ENCODE assay signal across 8 cellular contexts in the genomic region with DNA sequence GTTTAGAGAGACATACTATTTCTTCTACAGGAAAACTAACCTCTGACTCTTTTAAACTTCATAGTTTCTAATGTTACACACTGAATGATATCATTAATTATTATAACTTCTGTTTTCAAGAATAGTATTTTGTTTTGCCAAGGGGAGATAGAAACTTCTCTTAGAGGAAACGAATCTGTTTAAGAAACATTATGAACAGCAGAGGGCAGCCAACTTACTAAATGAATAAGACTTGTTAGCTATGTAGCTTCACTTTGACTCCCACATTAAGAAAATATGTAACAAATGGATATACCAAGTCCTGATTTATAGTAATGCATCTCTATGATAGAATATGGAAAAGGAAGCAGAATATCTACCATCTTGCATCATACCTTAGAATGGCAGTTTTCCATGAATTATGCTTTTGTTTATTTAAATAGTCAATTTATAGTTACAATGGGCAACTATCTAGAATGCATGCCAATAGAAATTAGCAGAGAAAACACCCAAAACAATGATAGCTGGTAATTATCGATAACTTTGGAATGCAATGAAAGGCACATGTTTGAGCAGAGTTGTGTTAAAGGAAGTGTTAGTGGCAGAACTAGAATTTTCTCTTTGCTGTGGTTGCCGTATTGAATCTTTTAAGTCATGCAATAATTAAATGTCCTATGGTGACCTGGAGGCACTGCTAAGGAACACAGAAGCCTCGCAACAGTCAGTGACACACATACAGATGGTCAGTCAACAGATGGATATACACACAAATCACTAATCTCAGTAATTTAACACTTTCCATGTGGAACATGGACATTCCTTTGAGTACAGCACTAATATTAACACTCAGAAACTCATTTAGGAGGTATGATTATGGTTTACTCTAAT.
DNase-seq lines count a peak whose midpoint lies in the region; TF ChIP-seq lines count a peak whose summit lies in the region.

No MANE protein-coding gene starts in this region.

- H3K27me3 ChIP-seq in H9 (ENCODE audit: insufficient read depth, low read length) (no peaks in the 10 kb centered on the region; the same call in 1 of the 2 replicates), vagina (no peaks in the 10 kb centered on the region)

- no peak overlapping the region for H3K4me3 ChIP-seq in vagina

- H4K5ac ChIP-seq in H9 (ENCODE audit: insufficient read length, low read depth, low read length) = no peak overlapping the region

- H3K27ac Mint-ChIP-seq in H9 = peak overlapping the region in 1 of 3 experiments; percentile 89; a peak in 3 of 7 replicates

- H3K14ac ChIP-seq in H9 (ENCODE audit: insufficient read depth, low read length) = no peak overlapping the region

- no peak overlapping the region for H3K56ac ChIP-seq in H9 (ENCODE audit: insufficient read length, low read depth, low read length)

- H3K79me1 ChIP-seq in H9 (ENCODE audit: insufficient read depth, low read depth, low read length, poor library complexity, severe bottlenecking) = no peaks in the 10 kb centered on the region

- WGBS in H9 (ENCODE audit: extremely low coverage, insufficient read length, low lambda C conversion rate) = no CpG with 5 or more reads among the region's 4 CpGs

- no peak for TF ChIP-seq POLR2A in vagina (IDR thresholded peaks at IDR 0.05)

- no peak overlapping the region for H3K27ac ChIP-seq in H9 (ENCODE audit: insufficient read length, low read depth, low read length)
- no peak overlapping the region for H3K27ac ChIP-seq in vagina

- no peak overlapping the region for H3K18ac ChIP-seq in H9 (ENCODE audit: insufficient read length, low read depth, low read length)

- H3K4me2 ChIP-seq in H9 (ENCODE audit: insufficient read depth, insufficient read length, low read length) = no peak overlapping the region

- no peak overlapping the region for H2AK5ac ChIP-seq in H9 (ENCODE audit: insufficient read length, low read length)

- H2BK120ac ChIP-seq in H9 (ENCODE audit: low read depth, low read length, poor library complexity, severe bottlenecking) = no peak overlapping the region

- H3K36me3 ChIP-seq in vagina = no peaks in the 10 kb centered on the region

- peaks cover 2% of the 10 kb centered on the region; the same call in 1 of the 2 replicates for H3K4me1 ChIP-seq in H9 (ENCODE audit: insufficient read depth, low read length)
- no peaks in the 10 kb centered on the region for H3K4me1 ChIP-seq in vagina

- TF ChIP-seq CTCF in H9 (conservative IDR thresholded peaks at IDR 0.05) = peak; percentile 68
- peak in 1 of 3 experiments; percentile 49 for TF ChIP-seq CTCF in vagina (IDR thresholded peaks at IDR 0.05)

- H3K23ac ChIP-seq in H9 (ENCODE audit: insufficient read length, low read depth, low read length) = no peak overlapping the region

- H2BK12ac ChIP-seq in H9 (ENCODE audit: insufficient read length, low read depth, low read length) = no peak overlapping the region

- peak; percentile 14 for DNase-seq in CMK (ENCODE audit: low read depth)
- DNase-seq in H9 = no peak
- DNase-seq in NCI-H748 treated with DMSO at 0.1 percent for 48 hours (lab: John Stamatoyannopoulos, UW) = peak; percentile 11
- peak; percentile 51 for DNase-seq in cerebellum (ENCODE audit: low spot score)
- peak; percentile 37 for DNase-seq in middle frontal gyrus (ENCODE audit: extremely low spot score, low spot score)
- DNase-seq in vagina (ENCODE audit: extremely low spot score in 2 of 2) = no peak
- no peak for DNase-seq in stimulated activated CD8-positive, alpha-beta memory T cell treated with anti-CD3 and anti-CD28 coated beads, Interleukin-4, amount 100 ng/mL, for 48 hours
- no peak for DNase-seq in HK-2 (ENCODE audit: unreplicated experiment)

- no peaks in the 10 kb centered on the region for H3K9me3 ChIP-seq in H9 (ENCODE audit: control insufficient read depth, low read depth, low read length)
- no peaks in the 10 kb centered on the region for H3K9me3 ChIP-seq in vagina

- no peaks in the 10 kb centered on the region for H3K79me2 ChIP-seq in H9 (ENCODE audit: insufficient read depth, low read length)

- peaks cover 6% of the 10 kb centered on the region for H3K23me2 ChIP-seq in H9 (ENCODE audit: insufficient read length, low read depth, low read length, poor library complexity, severe bottlenecking)

- H3K27me3 Mint-ChIP-seq in H9 (ENCODE audit: low read depth) = no peaks in the 10 kb centered on the region

- H3K9ac ChIP-seq in H9 (ENCODE audit: extremely low read depth, insufficient read length, low read length) = no peak overlapping the region

- H4K91ac ChIP-seq in H9 (ENCODE audit: insufficient read length, low read depth, low read length) = no peak overlapping the region

- H3K36me3 Mint-ChIP-seq in H9 (ENCODE audit: insufficient read depth in 1 of 3, low read depth in 3 of 3) = peaks cover 3 to 24% (median 22%) of the 10 kb centered on the region in 3 experiments; a peak in 6 of 7 replicates

- no peak overlapping the region for H2BK20ac ChIP-seq in H9 (ENCODE audit: low read depth, low read length, poor library complexity, severe bottlenecking)

- no peak overlapping the region for H2AFZ ChIP-seq in H9 (ENCODE audit: low read length)

- H2BK15ac ChIP-seq in H9 (ENCODE audit: low read depth, low read length) = no peak overlapping the region

- no peak overlapping the region for H4K8ac ChIP-seq in H9 (replicated peaks; ENCODE audit: insufficient read length, low read depth, low read length)

- H2BK5ac ChIP-seq in H9 (ENCODE audit: insufficient read length, low read length) = no peak overlapping the region

- intact Hi-C loops in vagina (cut with DNase I) = loop anchor here (5.0 kb wide), 1 partner anchor 381 kb away; no protein-coding TSS in a partner anchor

- H3K9me3 Mint-ChIP-seq in H9 = no peaks in the 10 kb centered on the region

- H3T11ph ChIP-seq in H9 (ENCODE audit: low read length) = no peak overlapping the region

- no peaks in the 10 kb centered on the region for H4K20me1 ChIP-seq in H9 (ENCODE audit: control insufficient read depth, insufficient read depth, insufficient read length)

- H3K4me1 Mint-ChIP-seq in H9 = peaks cover 44 to 48% of the 10 kb centered on the region in 2 experiments

- H3K4ac ChIP-seq in H9 (ENCODE audit: low read depth, low read length) = no peak overlapping the region

- no peak overlapping the region for H3K4me3 Mint-ChIP-seq in H9

Comparison
In these comparisons a context has a peak if more than half of its experiments do, and no peak if none do; other contexts are left out.
1. DNase-seq: peak in CMK (single experiment), NCI-H748 treated with DMSO at 0.1 percent for 48 hours (single experiment), cerebellum (single experiment) and middle frontal gyrus (single experiment); none in H9 (single experiment), vagina (0 of 2), stimulated activated CD8-positive, alpha-beta memory T cell treated with anti-CD3 and anti-CD28 coated beads, Interleukin-4, amount 100 ng/mL, for 48 hours (single experiment) and HK-2 (single experiment).